2 cellular contexts compared by ENCODE assay signal in the genomic region with DNA sequence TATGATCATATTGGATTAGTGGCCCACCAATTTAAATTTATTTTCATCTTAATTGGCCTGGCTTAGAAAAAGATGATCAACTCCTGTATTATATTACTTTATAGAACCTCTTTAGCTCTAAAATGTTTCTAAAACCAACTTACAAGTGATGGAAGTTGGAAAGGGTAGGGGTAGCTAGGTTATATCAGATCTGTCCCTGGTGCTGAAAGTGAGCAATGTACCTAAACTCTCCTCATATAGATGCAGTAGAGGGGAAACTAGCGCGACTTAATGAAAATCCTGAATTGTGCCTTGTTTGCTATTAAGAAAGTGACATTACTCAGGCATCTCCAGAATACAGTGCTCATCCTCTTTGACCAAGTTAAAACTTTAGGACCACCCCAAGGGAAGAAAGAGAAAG.
TF ChIP-seq lines count a peak whose summit lies in the region.

No MANE protein-coding gene starts in this region.

TF ChIP-seq in GM23338, 12 proteins besides CTCF, POLR2A, EP300 and RAD21 (continued from another document):
- TF ChIP-seq, protein P1, sequence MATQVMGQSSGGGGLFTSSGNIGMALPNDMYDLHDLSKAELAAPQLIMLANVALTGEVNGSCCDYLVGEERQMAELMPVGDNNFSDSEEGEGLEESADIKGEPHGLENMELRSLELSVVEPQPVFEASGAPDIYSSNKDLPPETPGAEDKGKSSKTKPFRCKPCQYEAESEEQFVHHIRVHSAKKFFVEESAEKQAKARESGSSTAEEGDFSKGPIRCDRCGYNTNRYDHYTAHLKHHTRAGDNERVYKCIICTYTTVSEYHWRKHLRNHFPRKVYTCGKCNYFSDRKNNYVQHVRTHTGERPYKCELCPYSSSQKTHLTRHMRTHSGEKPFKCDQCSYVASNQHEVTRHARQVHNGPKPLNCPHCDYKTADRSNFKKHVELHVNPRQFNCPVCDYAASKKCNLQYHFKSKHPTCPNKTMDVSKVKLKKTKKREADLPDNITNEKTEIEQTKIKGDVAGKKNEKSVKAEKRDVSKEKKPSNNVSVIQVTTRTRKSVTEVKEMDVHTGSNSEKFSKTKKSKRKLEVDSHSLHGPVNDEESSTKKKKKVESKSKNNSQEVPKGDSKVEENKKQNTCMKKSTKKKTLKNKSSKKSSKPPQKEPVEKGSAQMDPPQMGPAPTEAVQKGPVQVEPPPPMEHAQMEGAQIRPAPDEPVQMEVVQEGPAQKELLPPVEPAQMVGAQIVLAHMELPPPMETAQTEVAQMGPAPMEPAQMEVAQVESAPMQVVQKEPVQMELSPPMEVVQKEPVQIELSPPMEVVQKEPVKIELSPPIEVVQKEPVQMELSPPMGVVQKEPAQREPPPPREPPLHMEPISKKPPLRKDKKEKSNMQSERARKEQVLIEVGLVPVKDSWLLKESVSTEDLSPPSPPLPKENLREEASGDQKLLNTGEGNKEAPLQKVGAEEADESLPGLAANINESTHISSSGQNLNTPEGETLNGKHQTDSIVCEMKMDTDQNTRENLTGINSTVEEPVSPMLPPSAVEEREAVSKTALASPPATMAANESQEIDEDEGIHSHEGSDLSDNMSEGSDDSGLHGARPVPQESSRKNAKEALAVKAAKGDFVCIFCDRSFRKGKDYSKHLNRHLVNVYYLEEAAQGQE (IDR thresholded peaks at IDR 0.05; ENCODE audit: unreplicated experiment): peak; percentile 64
- TF ChIP-seq JUNB (IDR thresholded peaks at IDR 0.05; ENCODE audit: unreplicated experiment): no peak
- TF ChIP-seq STAT1 (IDR thresholded peaks at IDR 0.05; ENCODE audit: unreplicated experiment): no peak
- no peak for TF ChIP-seq NANOG (IDR thresholded peaks at IDR 0.05; ENCODE audit: borderline replicate concordance)
TF ChIP-seq in GM23338: peak in this region for 1.

TF ChIP-seq in GM12878, 131 proteins besides CTCF, POLR2A, EP300 and RAD21:
- TF ChIP-seq, protein P1 (IDR thresholded peaks at IDR 0.05; ENCODE audit: low read depth, low read length): peak; percentile 63; the same call in 1 of the 2 replicates
- no peak for TF ChIP-seq CHD2 (IDR thresholded peaks at IDR 0.05; ENCODE audit: borderline replicate concordance, low read depth, low read length)
